In genomic region chr17:49450735-49451134, GRCh38 we compare ENCODE assay signal across 18 cellular contexts. TPM values are rescaled to one million over a fixed set of nuclear protein-coding genes. Genes with fewer than 3 reads are reported as not detected.
A peak's percentile ranks its signal among the peaks of the same experiment; 100 is the strongest.
DNase-seq lines count a peak whose midpoint lies in the region; ATAC-seq and TF ChIP-seq lines count a peak whose summit lies in the region.
"Had no signal": no experiment of that assay in that cellular context is flagged by ENCODE, and none has a peak within 500 bp of the region (broad histone marks: within the 10 kb centered on the region; RNA-seq: fewer than 3 reads in every experiment).

No MANE protein-coding gene starts in this region.

- H3K4me1 Mint-ChIP-seq in natural killer cell: peaks cover 32 to 40% of the 10 kb centered on the region in 2 donors
- peaks cover 16 to 20% of the 10 kb centered on the region in 2 donors for H3K4me1 Mint-ChIP-seq in natural killer cell treated with Interleukin-12 subunit alpha and Interleukin-12 subunit beta and Interleukin-15 and Interleukin-18, amount 100 ng/mL, for 72 hours (ENCODE audit: low read depth in 2 of 2)
- H3K4me1 Mint-ChIP-seq: central memory CD8-positive, alpha-beta T cell had no signal

- H3K4me1 ChIP-seq in right atrium auricular region: no peaks in the 10 kb centered on the region
- H3K4me1 ChIP-seq: tibial artery had no signal

- ATAC-seq in natural killer cell (peak in 2 of 3 donors; percentile 58 to 64), HG03469 (IDR thresholded peaks at IDR 0.05; ENCODE audit: unreplicated experiment) (no peak)
- ATAC-seq in natural killer cell treated with Interleukin-12 subunit alpha and Interleukin-12 subunit beta and Interleukin-15 and Interleukin-18, amount 100 ng/mL, for 72 hours: no peak
- ATAC-seq: naive thymus-derived CD8-positive, alpha-beta T cell had no signal

- H3K36me3 Mint-ChIP-seq in natural killer cell: no peaks in the 10 kb centered on the region
- H3K36me3 Mint-ChIP-seq in natural killer cell treated with Interleukin-12 subunit alpha and Interleukin-12 subunit beta and Interleukin-15 and Interleukin-18, amount 100 ng/mL, for 72 hours: no peaks in the 10 kb centered on the region
- H3K36me3 Mint-ChIP-seq: naive thymus-derived CD8-positive, alpha-beta T cell had no signal

- peak overlapping the region; percentile 1 for H3K4me3 Mint-ChIP-seq in natural killer cell
- no peak overlapping the region for H3K4me3 Mint-ChIP-seq in natural killer cell treated with Interleukin-12 subunit alpha and Interleukin-12 subunit beta and Interleukin-15 and Interleukin-18, amount 100 ng/mL, for 72 hours
- H3K4me3 Mint-ChIP-seq: central memory CD8-positive, alpha-beta T cell had no signal

- no peaks in the 10 kb centered on the region for H3K9me3 Mint-ChIP-seq in natural killer cell
- H3K9me3 Mint-ChIP-seq in natural killer cell treated with Interleukin-12 subunit alpha and Interleukin-12 subunit beta and Interleukin-15 and Interleukin-18, amount 100 ng/mL, for 72 hours: no peaks in the 10 kb centered on the region
- H3K9me3 Mint-ChIP-seq: central memory CD8-positive, alpha-beta T cell; naive thymus-derived CD8-positive, alpha-beta T cell had no signal

- no peaks in the 10 kb centered on the region for H3K27me3 Mint-ChIP-seq in natural killer cell (ENCODE audit: low read depth in 2 of 2)
- H3K27me3 Mint-ChIP-seq in natural killer cell treated with Interleukin-12 subunit alpha and Interleukin-12 subunit beta and Interleukin-15 and Interleukin-18, amount 100 ng/mL, for 72 hours: peaks cover 0 to 2% of the 10 kb centered on the region in 2 donors

- H3K4me3 ChIP-seq in fibroblast of the aortic adventitia (ENCODE audit: low read depth, low read length): no peak overlapping the region
- no peak overlapping the region for H3K4me3 ChIP-seq in right atrium auricular region
- H3K4me3 ChIP-seq: heart right ventricle, tibial artery had no signal

- H3K27ac ChIP-seq in right atrium auricular region: no peak overlapping the region
- H3K27ac ChIP-seq: heart right ventricle, tibial artery had no signal

- H3K9me3 ChIP-seq in right atrium auricular region: no peaks in the 10 kb centered on the region
- H3K9me3 ChIP-seq: heart right ventricle, tibial artery had no signal

- H3K36me3 ChIP-seq in right atrium auricular region: no peaks in the 10 kb centered on the region
- H3K36me3 ChIP-seq: heart right ventricle, tibial artery had no signal

- H3K27me3 ChIP-seq in right atrium auricular region: no peaks in the 10 kb centered on the region

- TF ChIP-seq CTCF in natural killer cell (IDR thresholded peaks at IDR 0.05): no peak
- no peak for TF ChIP-seq CTCF in fibroblast of the aortic adventitia (IDR thresholded peaks at IDR 0.05; ENCODE audit: insufficient read depth, low read length)
- TF ChIP-seq CTCF in right atrium auricular region (IDR thresholded peaks at IDR 0.05): no peak

- H3K27ac Mint-ChIP-seq in natural killer cell: peak overlapping the region; percentile 25 to 43
- H3K27ac Mint-ChIP-seq in natural killer cell treated with Interleukin-12 subunit alpha and Interleukin-12 subunit beta and Interleukin-15 and Interleukin-18, amount 100 ng/mL, for 72 hours: peak overlapping the region in 1 of 2 donors; percentile 19

- DNase-seq in natural killer cell: no peak
- no peak for DNase-seq in natural killer cell treated with Interleukin-12 subunit alpha and Interleukin-12 subunit beta and Interleukin-15 and Interleukin-18, amount 100 ng/mL, for 72 hours (ENCODE audit: low spot score)
- peak; percentile 63 for DNase-seq in RPMI7951 (ENCODE audit: low read depth)
- peak; percentile 4 for DNase-seq in fibroblast of the aortic adventitia (ENCODE audit: low read depth)
- no peak for DNase-seq in D341Med (ENCODE audit: low spot score)
- DNase-seq in right atrium auricular region (ENCODE audit: low spot score): no peak
- no peak for DNase-seq in iPS-NIHi11 (ENCODE audit: low spot score)
- DNase-seq: activated CD4-positive, alpha-beta T cell treated with anti-CD3 and anti-CD28 coated beads, Interleukin-2, amount 50 U/mL, for 4 hours; activated gamma-delta T cell treated with Interleukin-2 at 50 U/mL for 16 hours; DMS79 treated with DMSO at 0.1 percent for 48 hours; heart right ventricle; naive thymus-derived CD8-positive, alpha-beta T cell; NCI-H1436 treated with DMSO at 0.1 percent for 48 hours; Right ventricle myocardium superior; stimulated activated CD4-positive, alpha-beta T cell treated with anti-CD3 and anti-CD28 coated beads, Interleukin-2, amount 100 ng/mL, for 48 hours; tibial artery had no signal

- intact Hi-C loops in natural killer cell (cut with micrococcal nuclease): no loop called here

RNA-seq across cellular contexts. Expression of gene PHB1, which starts 36.1 kb away (rescaled TPM):
- total RNA-seq in natural killer cell (10 to 100 TPM; 49.6 to 66.2 (median 60.3) TPM), fibroblast of the aortic adventitia (ENCODE audit: low replicate concordance) (48.3 and 103 TPM in 2 replicates), right atrium auricular region (100 to 1,000 TPM; 108 to 123 TPM)
- total RNA-seq in natural killer cell treated with Interleukin-12 subunit alpha and Interleukin-12 subunit beta and Interleukin-15 and Interleukin-18, amount 100 ng/mL, for 72 hours: 100 to 1,000 TPM; 229 to 233 TPM
- 146 and 208 TPM in 2 replicates for total RNA-seq in RPMI7951 (2014; rRNA removed; shearing (Covaris generic))

RNA-seq across cellular contexts. Expression of gene NGFR, which starts 44.4 kb away (rescaled TPM):
- total RNA-seq in natural killer cell: 1 to 10 TPM in 2 of 3 donors, under 1 TPM in 1; 0.91 to 1.8 (median 1.2) TPM
- total RNA-seq in natural killer cell treated with Interleukin-12 subunit alpha and Interleukin-12 subunit beta and Interleukin-15 and Interleukin-18, amount 100 ng/mL, for 72 hours: under 1 TPM in 1 of 2 donors, not detected in 1; 0.26 TPM
- 6.4 and 10.1 TPM in 2 replicates for total RNA-seq in RPMI7951 (2014; rRNA removed; shearing (Covaris generic))
- 3.3 TPM in 1 of 2 replicates, not detected in the other for total RNA-seq in fibroblast of the aortic adventitia (ENCODE audit: low replicate concordance)
- 10 to 100 TPM; 13.9 to 16.7 TPM for total RNA-seq in right atrium auricular region

Comparison
In these comparisons a context has a peak if more than half of its experiments do, and no peak if none do; other contexts are left out.
1. ATAC-seq: peak in natural killer cell (2 of 3); none in natural killer cell treated with Interleukin-12 subunit alpha and Interleukin-12 subunit beta and Interleukin-15 and Interleukin-18, amount 100 ng/mL, for 72 hours (0 of 2) and HG03469 (single experiment).
2. DNase-seq: peak in RPMI7951 (single experiment) and fibroblast of the aortic adventitia (single experiment); none in natural killer cell (single experiment), natural killer cell treated with Interleukin-12 subunit alpha and Interleukin-12 subunit beta and Interleukin-15 and Interleukin-18, amount 100 ng/mL, for 72 hours (single experiment), D341Med (single experiment), right atrium auricular region (single experiment) and iPS-NIHi11 (single experiment).